ENCODE assay signal across 1 cellular context in the genomic region with DNA sequence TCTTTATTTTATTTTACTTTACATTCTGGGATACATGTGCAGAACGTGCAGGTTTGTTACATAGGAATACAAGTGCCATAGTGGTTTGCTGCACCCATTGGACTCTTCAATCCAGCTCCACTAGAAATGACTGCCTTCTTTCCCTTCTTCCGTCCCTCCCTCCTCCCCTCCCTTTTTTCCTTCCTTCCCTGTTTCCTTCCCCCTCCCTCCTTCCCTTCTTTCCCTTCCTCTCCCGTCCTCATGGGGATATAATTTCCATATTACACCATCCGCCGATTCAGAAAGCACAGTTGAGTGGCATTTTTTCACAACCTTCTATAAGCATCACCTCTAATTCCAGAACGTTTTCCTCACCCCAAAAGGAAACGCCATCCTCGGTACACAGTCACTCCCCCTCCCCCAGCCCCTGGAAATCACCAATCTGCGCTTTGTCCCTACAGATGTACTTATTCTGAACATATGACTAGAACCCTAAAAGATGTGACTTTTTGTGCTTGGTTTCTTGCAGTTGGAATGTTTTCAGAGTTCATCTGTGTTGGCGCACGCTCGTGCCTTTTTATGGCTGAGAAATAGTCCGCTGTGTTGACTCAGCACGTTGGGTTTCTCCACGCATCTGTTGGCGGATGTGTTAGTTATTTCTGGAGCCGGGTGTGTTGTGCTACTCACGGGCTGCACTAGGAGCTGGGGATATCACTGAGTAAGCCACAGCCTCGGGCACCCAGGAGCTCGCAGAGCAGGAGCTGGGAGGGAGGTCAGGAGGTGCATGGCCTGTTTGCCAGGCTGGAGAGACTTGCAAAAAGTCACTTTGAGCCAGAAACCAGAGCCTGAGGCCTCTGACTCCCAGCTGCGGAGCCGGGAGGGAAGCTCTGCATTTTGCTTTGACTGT.
TF ChIP-seq lines count a peak whose summit lies in the region.

No MANE protein-coding gene starts in this region.

TF ChIP-seq in GM12878, 131 proteins besides CTCF, POLR2A, EP300 and RAD21:
- TF ChIP-seq, protein P1, sequence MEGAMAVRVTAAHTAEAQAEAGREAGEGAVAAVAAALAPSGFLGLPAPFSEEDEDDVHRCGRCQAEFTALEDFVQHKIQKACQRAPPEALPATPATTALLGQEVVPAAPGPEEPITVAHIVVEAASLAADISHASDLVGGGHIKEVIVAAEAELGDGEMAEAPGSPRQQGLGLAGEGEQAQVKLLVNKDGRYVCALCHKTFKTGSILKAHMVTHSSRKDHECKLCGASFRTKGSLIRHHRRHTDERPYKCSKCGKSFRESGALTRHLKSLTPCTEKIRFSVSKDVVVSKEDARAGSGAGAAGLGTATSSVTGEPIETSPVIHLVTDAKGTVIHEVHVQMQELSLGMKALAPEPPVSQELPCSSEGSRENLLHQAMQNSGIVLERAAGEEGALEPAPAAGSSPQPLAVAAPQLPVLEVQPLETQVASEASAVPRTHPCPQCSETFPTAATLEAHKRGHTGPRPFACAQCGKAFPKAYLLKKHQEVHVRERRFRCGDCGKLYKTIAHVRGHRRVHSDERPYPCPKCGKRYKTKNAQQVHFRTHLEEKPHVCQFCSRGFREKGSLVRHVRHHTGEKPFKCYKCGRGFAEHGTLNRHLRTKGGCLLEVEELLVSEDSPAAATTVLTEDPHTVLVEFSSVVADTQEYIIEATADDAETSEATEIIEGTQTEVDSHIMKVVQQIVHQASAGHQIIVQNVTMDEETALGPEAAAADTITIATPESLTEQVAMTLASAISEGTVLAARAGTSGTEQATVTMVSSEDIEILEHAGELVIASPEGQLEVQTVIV (IDR thresholded peaks at IDR 0.05; ENCODE audit: borderline replicate concordance, partially characterized antibody): peak; percentile 11
- TF ChIP-seq SMC3 (IDR thresholded peaks at IDR 0.05; ENCODE audit: borderline replicate concordance, low read length): no peak
